In the genomic region with DNA sequence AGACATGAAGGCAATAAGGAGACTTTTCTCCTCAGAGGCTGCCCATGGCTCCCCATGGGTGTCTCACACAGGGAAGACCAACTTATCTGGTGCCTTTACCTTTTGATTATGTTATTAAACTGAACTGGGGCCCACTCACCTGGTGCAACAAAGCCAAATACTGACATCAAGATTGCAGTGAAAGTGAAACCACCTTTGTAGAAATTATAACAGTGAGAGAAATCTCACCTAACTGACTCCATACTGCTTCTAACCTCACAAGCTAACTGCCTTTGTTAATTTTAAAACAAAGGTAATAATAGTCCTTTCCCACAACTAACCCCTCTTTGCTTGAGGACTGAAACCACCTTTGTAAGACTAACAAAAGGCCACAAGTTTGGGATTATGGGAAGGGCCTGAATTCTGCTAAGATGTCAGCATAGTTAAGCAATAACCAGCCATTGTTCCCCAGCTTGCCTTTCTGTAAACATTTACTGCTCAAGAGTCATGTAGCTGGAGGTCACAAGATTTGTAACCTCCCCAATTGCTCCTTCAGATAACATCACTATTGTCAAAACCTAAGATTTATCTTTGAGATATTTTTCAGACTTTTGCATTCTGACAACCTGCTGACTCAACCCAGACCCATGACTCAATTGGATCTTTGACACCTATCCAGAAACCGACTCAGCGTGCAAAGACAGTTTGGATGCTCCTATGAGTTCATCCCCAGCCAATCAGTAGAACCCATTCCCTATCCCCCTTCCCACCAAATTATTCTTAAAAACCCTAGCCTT, we compare ENCODE assay signal across 11 cellular contexts.
DNase-seq lines count a peak whose midpoint lies in the region; ATAC-seq and TF ChIP-seq lines count a peak whose summit lies in the region.
"Had no signal": no experiment of that assay in that cellular context is flagged by ENCODE, and none has a peak within 500 bp of the region (broad histone marks: within the 10 kb centered on the region; RNA-seq: fewer than 3 reads in every experiment).

No MANE protein-coding gene starts in this region.

- H3K27me3 Mint-ChIP-seq in activated T-helper 17 cell treated with anti-CD3 and anti-CD28 coated beads, Interleukin-2, amount 50 U/mL, for 72 hours, result no peaks in the 10 kb centered on the region
- H3K27me3 Mint-ChIP-seq in glutamatergic neuron (ENCODE audit: unreplicated experiment), result no peaks in the 10 kb centered on the region

- ATAC-seq in HG02798 (IDR thresholded peaks at IDR 0.05; ENCODE audit: poor library complexity, unreplicated experiment) (peak; percentile 33), GM21367 (IDR thresholded peaks at IDR 0.05; ENCODE audit: unreplicated experiment) (no peak)
- peak; percentile 95 for ATAC-seq in activated T-helper 17 cell treated with anti-CD3 and anti-CD28 coated beads, Interleukin-2, amount 50 U/mL, for 72 hours (replicated peaks)

- peaks cover 20% of the 10 kb centered on the region for H3K4me1 Mint-ChIP-seq in activated T-helper 17 cell treated with anti-CD3 and anti-CD28 coated beads, Interleukin-2, amount 50 U/mL, for 72 hours
- H3K4me1 Mint-ChIP-seq in glutamatergic neuron (ENCODE audit: low read depth, unreplicated experiment), result peaks cover 2% of the 10 kb centered on the region

- peak overlapping the region; percentile 76 for H3K27ac Mint-ChIP-seq in activated T-helper 17 cell treated with anti-CD3 and anti-CD28 coated beads, Interleukin-2, amount 50 U/mL, for 72 hours
- H3K27ac Mint-ChIP-seq in glutamatergic neuron (ENCODE audit: unreplicated experiment), result no peak overlapping the region

- DNase-seq in ELR (ENCODE audit: low read depth), result peak; percentile 1
- peak; percentile 59 for DNase-seq in iris pigment epithelial cell (ENCODE audit: low read depth)
- no peak for DNase-seq in GF-D8 (lab: John Stamatoyannopoulos, UW)
- DNase-seq in glutamatergic neuron, result no peak
- DNase-seq: KBM-7, NCI-H2107, PC-9, posterior cingulate gyrus had no signal

- H3K4me3 Mint-ChIP-seq in activated T-helper 17 cell treated with anti-CD3 and anti-CD28 coated beads, Interleukin-2, amount 50 U/mL, for 72 hours, result peak overlapping the region; percentile 44
- no peak overlapping the region for H3K4me3 Mint-ChIP-seq in glutamatergic neuron (ENCODE audit: unreplicated experiment)

- peaks cover 10% of the 10 kb centered on the region for H3K9me3 Mint-ChIP-seq in activated T-helper 17 cell treated with anti-CD3 and anti-CD28 coated beads, Interleukin-2, amount 50 U/mL, for 72 hours
- H3K9me3 Mint-ChIP-seq in glutamatergic neuron (ENCODE audit: unreplicated experiment), result peaks cover 3% of the 10 kb centered on the region

- no peaks in the 10 kb centered on the region for H3K36me3 Mint-ChIP-seq in activated T-helper 17 cell treated with anti-CD3 and anti-CD28 coated beads, Interleukin-2, amount 50 U/mL, for 72 hours (ENCODE audit: low read depth)
- peaks cover 6% of the 10 kb centered on the region for H3K36me3 Mint-ChIP-seq in glutamatergic neuron (ENCODE audit: unreplicated experiment)

- TF ChIP-seq CTCF in glutamatergic neuron (IDR thresholded peaks at IDR 0.05; ENCODE audit: partially characterized antibody, unreplicated experiment), result no peak

Comparison
In these comparisons a context has a peak if more than half of its experiments do, and no peak if none do; other contexts are left out.
1. DNase-seq: peak in ELR (single experiment) and iris pigment epithelial cell (single experiment); none in GF-D8 (single experiment) and glutamatergic neuron (single experiment).